Comparison of ENCODE assay signal across 8 cellular contexts in genomic region chr3:12158387-12159226, GRCh38. TPM values are rescaled to one million over a fixed set of nuclear protein-coding genes. Genes with fewer than 3 reads are reported as not detected.
DNase-seq lines count a peak whose midpoint lies in the region; ATAC-seq, FAIRE-seq and TF ChIP-seq lines count a peak whose summit lies in the region.

Gene TIMP4, minus strand, starts transcription at chr3:12158912. Its CDS starts 72 bp downstream, at chr3:12158840.

- TF ChIP-seq CTCF in astrocyte of the spinal cord (IDR thresholded peaks at IDR 0.05; ENCODE audit: low read depth, low read length) (no peak), spleen (IDR thresholded peaks at IDR 0.05 in 8 of 11, conservative IDR thresholded peaks at IDR 0.05 in 3 of 11) (no peak), GM10266 (IDR thresholded peaks at IDR 0.05; ENCODE audit: control insufficient read depth, insufficient read depth, low read depth, missing control alignments) (no peak)

- DNase-seq in HPDE6-E6E7 (ENCODE audit: extremely low spot score) (peak; percentile 8), astrocyte of the spinal cord (ENCODE audit: low read depth, low spot score) (peak; percentile 62), iPS-NIHi7 (ENCODE audit: extremely low spot score) (peak; percentile 50), spleen (peak; percentile 74), GM10266 (ENCODE audit: extremely low spot score) (no peak), GM12892 (ENCODE audit: insufficient read length) (no peak)
- DNase-seq in activated CD4-positive, alpha-beta memory T cell treated with anti-CD3 and anti-CD28 coated beads, Interleukin-2, amount 10 ng/mL, durations not matched to agents 7 days and 5 days = no peak

- no peaks in the 10 kb centered on the region for H3K4me1 Mint-ChIP-seq in activated CD4-positive, alpha-beta memory T cell treated with anti-CD3 and anti-CD28 coated beads, Interleukin-2, amount 10 ng/mL, durations not matched to agents 7 days and 5 days

- peaks cover 19% of the 10 kb centered on the region for H3K27me3 Mint-ChIP-seq in activated CD4-positive, alpha-beta memory T cell treated with anti-CD3 and anti-CD28 coated beads, Interleukin-2, amount 10 ng/mL, durations not matched to agents 7 days and 5 days

- peaks cover 0 to 19% (median 8%) of the 10 kb centered on the region in 6 donors for H3K4me1 ChIP-seq in spleen

- H3K36me3 Mint-ChIP-seq in activated CD4-positive, alpha-beta memory T cell treated with anti-CD3 and anti-CD28 coated beads, Interleukin-2, amount 10 ng/mL, durations not matched to agents 7 days and 5 days (ENCODE audit: low read depth) = no peaks in the 10 kb centered on the region

- POLR2A ChIA-PET in activated CD4-positive, alpha-beta memory T cell treated with anti-CD3 and anti-CD28 coated beads, Interleukin-2, amount 10 ng/mL, durations not matched to agents 7 days and 5 days (lab: Charles Lee) = no interaction called here

- peak within 1 kb of the TSS; percentile 31 for H3K4me3 ChIP-seq in astrocyte of the spinal cord (ENCODE audit: low read depth, low read length)
- peak within 1 kb of the TSS in 6 of 8 donors; percentile 8 to 63 (median 31) for H3K4me3 ChIP-seq in spleen

- no peak within 1 kb of the TSS for H3K4me3 Mint-ChIP-seq in activated CD4-positive, alpha-beta memory T cell treated with anti-CD3 and anti-CD28 coated beads, Interleukin-2, amount 10 ng/mL, durations not matched to agents 7 days and 5 days

- no peak for TF ChIP-seq POLR2A in spleen (IDR thresholded peaks at IDR 0.05)
- TF ChIP-seq POLR2A in GM12892 (IDR thresholded peaks at IDR 0.05; ENCODE audit: low read depth, low read length) = no peak

- intact Hi-C loops in spleen (cut with DNase I; ENCODE audit: low total_unique reads) = no loop called here

- peaks cover 0 to 20% (median 0%) of the 10 kb centered on the region in 7 donors for H3K27me3 ChIP-seq in spleen (replicated peaks in 1 of 7)

- no peaks in the 10 kb centered on the region for H3K36me3 ChIP-seq in spleen

- H3K27ac Mint-ChIP-seq in activated CD4-positive, alpha-beta memory T cell treated with anti-CD3 and anti-CD28 coated beads, Interleukin-2, amount 10 ng/mL, durations not matched to agents 7 days and 5 days = no peak within 1 kb of the TSS

- no peaks in the 10 kb centered on the region for H3K9me3 ChIP-seq in spleen

- CTCF ChIA-PET in activated CD4-positive, alpha-beta memory T cell treated with anti-CD3 and anti-CD28 coated beads, Interleukin-2, amount 10 ng/mL, durations not matched to agents 7 days and 5 days (lab: Charles Lee) = no interaction called here

- in situ Hi-C loops in astrocyte of the spinal cord (cut with HindIII; ENCODE audit: low sequenced_read_pairs) = no loop called here

- no peaks in the 10 kb centered on the region for H3K9me3 Mint-ChIP-seq in activated CD4-positive, alpha-beta memory T cell treated with anti-CD3 and anti-CD28 coated beads, Interleukin-2, amount 10 ng/mL, durations not matched to agents 7 days and 5 days

- no peak for ATAC-seq in HG02571 (IDR thresholded peaks at IDR 0.05; ENCODE audit: unreplicated experiment)

- WGBS in spleen, 5 donors = 18 to 36% (median 22%) methylated on average over 15 to 34 of the region's 34 CpGs

- FAIRE-seq in GM12892 (lab: Jason Lieb, UNC) = no peak

- H3K27ac ChIP-seq in spleen = peak within 1 kb of the TSS in 3 of 8 donors; percentile 17 to 64 (median 55)

RNA-seq across cellular contexts. Expression of gene TIMP4, which starts in this region (rescaled TPM):
- total RNA-seq in spleen = 10 to 100 TPM in 1 of 7 donors, 1 to 10 TPM in 4, under 1 TPM in 2; 0.37 to 10.8 (median 2.5) TPM
- polyA plus RNA-seq in spleen = 1 to 10 TPM in 2 of 3 donors, under 1 TPM in 1; 0.43 to 2.4 (median 1.9) TPM
- not detected for total RNA-seq in activated CD4-positive, alpha-beta memory T cell treated with anti-CD3 and anti-CD28 coated beads, Interleukin-2, amount 10 ng/mL, durations not matched to agents 7 days and 5 days
- polyA plus RNA-seq in GM12892 (2012; ENCODE audit: missing spikeins) = not detected

Comparison
In these comparisons a context has a peak if more than half of its experiments do, and no peak if none do; other contexts are left out.
1. DNase-seq: peak in HPDE6-E6E7 (single experiment), astrocyte of the spinal cord (single experiment), iPS-NIHi7 (single experiment) and spleen (single experiment); none in activated CD4-positive, alpha-beta memory T cell treated with anti-CD3 and anti-CD28 coated beads, Interleukin-2, amount 10 ng/mL, durations not matched to agents 7 days and 5 days (single experiment), GM10266 (single experiment) and GM12892 (single experiment).